1 cellular context compared by ENCODE assay signal in the genomic region with DNA sequence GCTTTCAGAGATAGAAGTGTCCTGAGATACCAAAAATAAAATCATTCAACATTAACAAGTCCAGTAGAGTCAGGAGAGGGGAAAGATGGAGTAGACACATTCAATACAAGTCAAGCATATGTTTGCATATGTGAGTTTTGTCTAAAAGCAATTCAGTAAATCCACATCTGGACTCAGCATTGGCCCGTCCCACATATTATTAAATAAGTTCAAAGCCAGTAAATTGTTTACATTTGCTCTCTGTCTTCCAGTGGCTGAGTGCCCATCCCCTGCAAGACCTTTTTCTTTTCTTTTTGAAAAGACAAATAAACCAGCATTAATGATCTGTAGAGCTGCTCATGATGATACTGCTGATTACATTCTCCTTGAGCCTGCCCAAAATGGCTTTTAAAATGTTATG.
TF ChIP-seq lines count a peak whose summit lies in the region.

No MANE protein-coding gene starts in this region.

TF ChIP-seq in IMR-90, 13 proteins besides CTCF, POLR2A, EP300 and RAD21 (continued from another document):
- TF ChIP-seq SMC3 (IDR thresholded peaks at IDR 0.05; ENCODE audit: low read depth, low read length) (no peak), RFX5 (IDR thresholded peaks at IDR 0.05; ENCODE audit: low read depth, low read length) (no peak)
